In the genomic region with DNA sequence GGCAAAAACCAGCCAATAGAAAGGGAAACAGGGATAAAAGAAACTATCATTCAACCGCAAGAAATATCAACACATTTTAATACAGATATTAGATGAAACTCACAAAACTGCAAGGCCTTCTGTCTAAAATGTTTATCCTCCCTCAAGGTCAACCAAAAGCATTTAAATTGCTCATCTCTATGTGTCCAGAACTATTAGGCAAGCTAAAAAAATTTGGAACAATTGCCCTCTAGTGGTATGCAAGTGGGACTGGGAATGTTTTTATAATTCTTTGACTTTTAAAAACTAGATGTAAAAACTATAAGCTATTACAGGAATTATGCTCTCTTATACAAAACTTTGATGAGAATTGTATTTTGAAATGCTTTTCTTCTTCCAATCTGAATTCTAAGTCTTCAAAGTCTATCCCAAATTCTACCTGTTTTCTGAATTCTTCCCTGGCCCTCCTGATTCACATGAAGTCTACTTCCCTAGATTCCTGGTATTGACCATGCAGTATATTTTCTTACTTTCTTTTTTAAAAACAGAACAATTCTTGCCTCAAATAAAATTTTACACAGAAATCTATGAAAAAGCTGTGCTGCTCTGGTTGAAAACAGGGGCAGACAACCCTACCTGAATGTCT, we compare ENCODE assay signal across 8 cellular contexts. TPM values are rescaled to one million over a fixed set of nuclear protein-coding genes. Genes with fewer than 3 reads are reported as not detected.
DNase-seq lines count a peak whose midpoint lies in the region; ATAC-seq and TF ChIP-seq lines count a peak whose summit lies in the region.

No MANE protein-coding gene starts in this region.

- H2BK5ac ChIP-seq in neuronal stem cell (ENCODE audit: low read length) = no peak overlapping the region

- H2BK12ac ChIP-seq in neuronal stem cell (ENCODE audit: low read length) = no peak overlapping the region

- H2AFZ ChIP-seq in parathyroid adenoma (no peak overlapping the region), neuronal stem cell (ENCODE audit: low read length) (no peak overlapping the region)

- H3K27ac ChIP-seq in parathyroid adenoma (no peak overlapping the region), neuronal stem cell (replicated peaks; ENCODE audit: low read length) (no peak overlapping the region)

- no peaks in the 10 kb centered on the region for H3K36me3 ChIP-seq in parathyroid adenoma (ENCODE audit: control insufficient read depth, insufficient read depth, low read length)
- peaks cover 24 to 90% of the 10 kb centered on the region in 2 donors for H3K36me3 ChIP-seq in neuronal stem cell (replicated peaks in 1 of 2; ENCODE audit: control insufficient read depth in 2 of 2, insufficient read depth in 2 of 2, low read length in 2 of 2)

- TF ChIP-seq CTCF in GM10248 (IDR thresholded peaks at IDR 0.05; ENCODE audit: control extremely low read depth, extremely low read depth, low read depth, missing control alignments) (peak; percentile 40), NB4 (IDR thresholded peaks at IDR 0.05; ENCODE audit: low read depth, low read length) (peak; percentile 52), choroid plexus epithelial cell (conservative IDR thresholded peaks at IDR 0.05; ENCODE audit: low read depth, low read length) (peak; percentile 67), parathyroid adenoma (IDR thresholded peaks at IDR 0.05) (peak; percentile 30)

- H3K4me2 ChIP-seq in parathyroid adenoma (ENCODE audit: low read length) (no peak overlapping the region), neuronal stem cell (ENCODE audit: insufficient read depth, low read length, poor library complexity, severe bottlenecking) (no peak overlapping the region)

- DNase-seq in GM10248 (ENCODE audit: extremely low spot score) (no peak), NB4 (ENCODE audit: low read depth) (peak; percentile 45), choroid plexus epithelial cell (ENCODE audit: low read depth) (peak; percentile 82), NCI-H82 (lab: John Stamatoyannopoulos, UW) (no peak), neuronal stem cell (ENCODE audit: low spot score) (no peak)

- H3K4ac ChIP-seq in neuronal stem cell (ENCODE audit: low read length) = no peak overlapping the region

- ATAC-seq in HG03457 (IDR thresholded peaks at IDR 0.05; ENCODE audit: unreplicated experiment) = no peak
- ATAC-seq in HG03139 (IDR thresholded peaks at IDR 0.05; ENCODE audit: unreplicated experiment) = no peak

- no peak overlapping the region for H4K8ac ChIP-seq in neuronal stem cell (ENCODE audit: low read depth, low read length)

- no peak overlapping the region for H4K91ac ChIP-seq in neuronal stem cell (ENCODE audit: low read depth, low read length, poor library complexity)

- no peak overlapping the region for H2BK15ac ChIP-seq in neuronal stem cell (ENCODE audit: low read length)

- H3K79me2 ChIP-seq in parathyroid adenoma = peaks cover 4% of the 10 kb centered on the region

- CTCF ChIA-PET in GM10248 (lab: Yijun Ruan, JAX) = interaction anchor here (1.1 to 1.6 kb wide), 3 partner anchors 12 to 346 kb away, joined by 3 to 4 read pairs (median 3); a partner anchor contains a TSS

- H3K4me1 ChIP-seq in parathyroid adenoma (no peaks in the 10 kb centered on the region), neuronal stem cell (ENCODE audit: control insufficient read depth in 2 of 2, insufficient read depth in 1 of 2, low read depth in 1 of 2, low read length in 2 of 2) (peaks cover 0 to 4% of the 10 kb centered on the region in 2 donors)

- no peaks in the 10 kb centered on the region for H3K27me3 ChIP-seq in parathyroid adenoma (ENCODE audit: control insufficient read depth, insufficient read depth, low read length)
- H3K27me3 ChIP-seq in neuronal stem cell (ENCODE audit: control insufficient read depth in 3 of 3, insufficient read depth in 3 of 3, low read depth in 1 of 3, low read length in 3 of 3) = no peaks in the 10 kb centered on the region

- H3K14ac ChIP-seq in neuronal stem cell (ENCODE audit: low read length) = no peak overlapping the region

- no peak overlapping the region for H3K18ac ChIP-seq in neuronal stem cell (ENCODE audit: low read length)

- POLR2A ChIA-PET in GM10248 (lab: Yijun Ruan, JAX) = interaction anchor here (0.8 kb wide), 1 partner anchor 14 kb away, joined by 3 read pairs; no protein-coding TSS in a partner anchor

- no peaks in the 10 kb centered on the region for H3K9me3 ChIP-seq in parathyroid adenoma (ENCODE audit: control insufficient read depth, low read length)
- H3K9me3 ChIP-seq in neuronal stem cell (replicated peaks in 1 of 2; ENCODE audit: control insufficient read depth in 2 of 2, insufficient read depth in 1 of 2, low read depth in 1 of 2, low read length in 2 of 2) = no peaks in the 10 kb centered on the region

- H3K9ac ChIP-seq in parathyroid adenoma = no peak overlapping the region
- H3K9ac ChIP-seq in neuronal stem cell (ENCODE audit: low read depth, low read length, poor library complexity) = no peak overlapping the region

- TF ChIP-seq POLR2A in NB4 (IDR thresholded peaks at IDR 0.05; ENCODE audit: extremely low read depth, insufficient read length) = no peak

- WGBS in neuronal stem cell (ENCODE audit: extremely low coverage in 2 of 2, insufficient read length in 2 of 2, insufficient replicate concordance in 1 of 2), 2 donors = no CpG with 5 or more reads among the region's 1 CpG

- no peak overlapping the region for H3K4me3 ChIP-seq in NB4 (ENCODE audit: low read depth, low read length)
- no peak overlapping the region for H3K4me3 ChIP-seq in choroid plexus epithelial cell (ENCODE audit: low read depth, low read length)
- no peak overlapping the region for H3K4me3 ChIP-seq in parathyroid adenoma (ENCODE audit: low read depth, low read length)
- H3K4me3 ChIP-seq in neuronal stem cell (ENCODE audit: low read length in 2 of 2) = no peak overlapping the region

- H2BK120ac ChIP-seq in neuronal stem cell (ENCODE audit: low read depth, low read length) = no peak overlapping the region

- H3K79me1 ChIP-seq in neuronal stem cell (ENCODE audit: low read depth, low read length) = peaks cover 3% of the 10 kb centered on the region

- H3K23ac ChIP-seq in neuronal stem cell (ENCODE audit: low read depth, low read length, poor library complexity) = no peak overlapping the region

- no peak overlapping the region for H2AK5ac ChIP-seq in neuronal stem cell (ENCODE audit: low read depth, low read length)

RNA-seq across cellular contexts. Expression of a gene that starts 4.9 kb away (rescaled TPM):
- 98.8 TPM for polyA plus RNA-seq in neuronal stem cell (2013, experiment 1 of 2)
- 106 TPM for polyA plus RNA-seq in neuronal stem cell (2013, experiment 2 of 2)

RNA-seq across cellular contexts. Expression of a gene that starts 5.1 kb away (rescaled TPM):
- polyA plus RNA-seq in neuronal stem cell (2013, experiment 1 of 2) = 2.9 TPM
- polyA plus RNA-seq in neuronal stem cell (2013, experiment 2 of 2) = 2.9 TPM

RNA-seq across cellular contexts. Expression of a gene that starts 56.6 kb away (rescaled TPM):
- polyA plus RNA-seq in neuronal stem cell (2013, experiment 1 of 2) = not detected
- not detected for polyA plus RNA-seq in neuronal stem cell (2013, experiment 2 of 2)

Comparison
In these comparisons a context has a peak if more than half of its experiments do, and no peak if none do; other contexts are left out.
1. DNase-seq: peak in NB4 (single experiment) and choroid plexus epithelial cell (single experiment); none in GM10248 (single experiment), NCI-H82 (single experiment) and neuronal stem cell (single experiment).
2. Peak in every context shown above with its lines, with median percentiles within 50 percentile points of each other: CTCF ChIP-seq.